In genomic region chr1:178143730-178144343, GRCh38 we compare ENCODE assay signal across 14 cellular contexts. TPM values are rescaled to one million over a fixed set of nuclear protein-coding genes. Genes with fewer than 3 reads are reported as not detected.
DNase-seq lines count a peak whose midpoint lies in the region; ATAC-seq and TF ChIP-seq lines count a peak whose summit lies in the region.
"Had no signal": no experiment of that assay in that cellular context is flagged by ENCODE, and none has a peak within 500 bp of the region (broad histone marks: within the 10 kb centered on the region; RNA-seq: fewer than 3 reads in every experiment).

No MANE protein-coding gene starts in this region.

- DNase-seq in GM06990 (ENCODE audit: extremely low read depth, insufficient read length) (peak; percentile 6), RKO (ENCODE audit: low spot score) (peak; percentile 55), foreskin keratinocyte (peak in 1 of 2 donors; percentile 53), AML-193 (lab: John Stamatoyannopoulos, UW) (no peak), cerebellum (ENCODE audit: low spot score) (no peak)
- DNase-seq in stimulated activated CD4-positive, alpha-beta T cell treated with anti-CD3 and anti-CD28 coated beads, Interleukin-4, amount 100 ng/mL, for 24 hours: no peak
- DNase-seq: activated CD4-positive, alpha-beta T cell treated with anti-CD3 and anti-CD28 coated beads, Interleukin-2, amount 50 U/mL, for 48 hours; activated naive CD4-positive, alpha-beta T cell; H9; left colon; MG63; NCI-H510A treated with DMSO at 0.1 percent for 48 hours had no signal

- H3K4me1 ChIP-seq in HEK293 (ENCODE audit: control insufficient read depth, insufficient read depth, low read length) (0 out of 2 replicates have a peak, but pooled peaks cover 3% of the 10 kb centered on the region), foreskin keratinocyte (peaks cover 15% of the 10 kb centered on the region)

- H3K36me3 ChIP-seq in GM06990 (ENCODE audit: control insufficient read depth, insufficient read depth, low read length) (no peaks in the 10 kb centered on the region), HEK293 (ENCODE audit: control insufficient read depth in 2 of 2, insufficient read depth in 1 of 2, low read length in 2 of 2) (no peaks in the 10 kb centered on the region)
- H3K36me3 ChIP-seq: MG63 had no signal

- H3K9me3 ChIP-seq in HEK293 (ENCODE audit: control insufficient read depth, insufficient read depth, low read depth, low read length): no peaks in the 10 kb centered on the region
- H3K9me3 ChIP-seq: MG63 had no signal

- peak; percentile 79 for ATAC-seq in foreskin keratinocyte
- ATAC-seq in HG02571 (IDR thresholded peaks at IDR 0.05; ENCODE audit: unreplicated experiment): no peak
- ATAC-seq: left colon had no signal

- CTCF ChIA-PET in HEK293 (lab: Yijun Ruan, JAX): interaction anchor here (0.6 kb wide), 1 partner anchor 13 kb away, joined by 4 read pairs; no protein-coding TSS in a partner anchor

- H3K27ac ChIP-seq in HEK293 (ENCODE audit: extremely low read depth, low read depth, low read length) (no peak overlapping the region), foreskin keratinocyte (peak overlapping the region; percentile 51)

- TF ChIP-seq CTCF in GM06990 (IDR thresholded peaks at IDR 0.05; ENCODE audit: insufficient read depth, low read length, poor library complexity, severe bottlenecking) (no peak), HEK293 (tag by site-specific recombination; IDR thresholded peaks at IDR 0.05) (no peak), foreskin keratinocyte (conservative IDR thresholded peaks at IDR 0.05) (no peak)

- H3K27me3 ChIP-seq in GM06990 (replicated peaks; ENCODE audit: control insufficient read depth, insufficient read depth, low read length) (no peaks in the 10 kb centered on the region), foreskin keratinocyte (no peaks in the 10 kb centered on the region)
- H3K27me3 ChIP-seq: MG63 had no signal

- POLR2A ChIA-PET in HEK293 (lab: Yijun Ruan, JAX): no interaction called here

- no peak overlapping the region for H3K4me3 ChIP-seq in GM06990 (replicated peaks; ENCODE audit: low read depth, low read length)
- no peak overlapping the region for H3K4me3 ChIP-seq in HEK293 (ENCODE audit: low read depth, low read length)
- H3K4me3 ChIP-seq: MG63 had no signal

TF ChIP-seq in HEK293, 187 proteins besides CTCF, POLR2A, EP300 and RAD21:
- peak; percentile 74 for TF ChIP-seq PRDM1 (tag by site-specific recombination; IDR thresholded peaks at IDR 0.05)
- no peak for TF ChIP-seq ZNF140 (tag by site-specific recombination; IDR thresholded peaks at IDR 0.05)

RNA-seq across cellular contexts. Expression of gene RASAL2, which starts 49.9 kb away (rescaled TPM):
- 32.8 and 40.4 TPM in 2 replicates for total RNA-seq in foreskin keratinocyte
- 4.5 and 4.9 TPM in 2 replicates for polyA plus RNA-seq in foreskin keratinocyte
- 53.1 TPM for total RNA-seq in cerebellum

Comparison
In these comparisons a context has a peak if more than half of its experiments do, and no peak if none do; other contexts are left out.
1. DNase-seq: peak in GM06990 (single experiment) and RKO (single experiment); none in AML-193 (0 of 2), stimulated activated CD4-positive, alpha-beta T cell treated with anti-CD3 and anti-CD28 coated beads, Interleukin-4, amount 100 ng/mL, for 24 hours (single experiment) and cerebellum (single experiment).